In the genomic region with DNA sequence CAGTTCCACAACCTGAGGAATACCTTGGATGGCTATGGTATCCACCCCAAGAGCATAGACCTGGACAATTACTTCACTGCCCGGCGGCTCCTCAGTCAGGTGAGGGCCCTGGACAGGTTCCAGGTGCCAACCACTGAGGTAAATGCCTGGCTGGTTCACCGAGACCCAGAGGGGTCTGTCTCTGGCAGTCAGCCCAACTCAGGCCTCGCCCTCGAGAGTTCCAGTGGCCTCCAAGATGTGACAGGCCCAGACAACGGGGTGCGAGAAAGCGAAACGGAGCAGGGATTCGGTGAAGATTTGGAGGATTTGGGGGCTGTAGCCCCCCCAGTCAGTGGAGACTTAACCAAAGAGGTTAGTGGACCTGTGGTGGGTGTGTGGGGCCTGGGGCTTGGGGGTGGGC, we compare ENCODE assay signal across 9 cellular contexts. TPM values are rescaled to one million over a fixed set of nuclear protein-coding genes. Genes with fewer than 3 reads are reported as not detected.
DNase-seq lines count a peak whose midpoint lies in the region; ATAC-seq and TF ChIP-seq lines count a peak whose summit lies in the region.
"Had no signal": no experiment of that assay in that cellular context is flagged by ENCODE, and none has a peak within 500 bp of the region (broad histone marks: within the 10 kb centered on the region; RNA-seq: fewer than 3 reads in every experiment).

No MANE protein-coding gene starts in this region.

- H3K36me3 ChIP-seq in BLaER1, result peaks cover 60% of the 10 kb centered on the region
- H3K36me3 ChIP-seq in PC-9 (ENCODE audit: low read depth), result peaks cover 19% of the 10 kb centered on the region; the same call in 1 of the 2 replicates
- H3K36me3 ChIP-seq in ovary, result no peaks in the 10 kb centered on the region

- CTCF ChIA-PET in PC-9 (lab: Charles Lee), result no interaction called here

- peaks cover 45% of the 10 kb centered on the region for H3K36me3 Mint-ChIP-seq in endothelial cell (ENCODE audit: low read depth, unreplicated experiment)

- DNase-seq in PC-9, result no peak
- no peak for DNase-seq in endothelial cell (ENCODE audit: low spot score)
- DNase-seq in ovary, result peak; percentile 35 to 69 (median 65)
- no peak for DNase-seq in DMS153 treated with DMSO at 0.1 percent for 48 hours (lab: John Stamatoyannopoulos, UW; ENCODE audit: unreplicated experiment)
- no peak for DNase-seq in stimulated activated naive CD4-positive, alpha-beta T cell (lab: John Stamatoyannopoulos, UW)
- no peak for DNase-seq in NCI-H524 (lab: John Stamatoyannopoulos, UW)
- DNase-seq: activated gamma-delta T cell had no signal

- H3K27me3 ChIP-seq in BLaER1 (no peaks in the 10 kb centered on the region), PC-9 (ENCODE audit: insufficient read depth, low read depth) (no peaks in the 10 kb centered on the region), ovary (no peaks in the 10 kb centered on the region)

- H3K4me1 Mint-ChIP-seq in endothelial cell (ENCODE audit: unreplicated experiment), result peaks cover 71% of the 10 kb centered on the region

- H3K9me2 ChIP-seq in PC-9 (ENCODE audit: insufficient read depth), result no peaks in the 10 kb centered on the region; the same call in 1 of the 2 replicates

- peak overlapping the region; percentile 76 for H3K4me3 Mint-ChIP-seq in endothelial cell (ENCODE audit: unreplicated experiment)

- WGBS in ovary, 3 donors, result 27 to 42% (median 30%) methylated on average over 10 of the region's 10 CpGs

- TF ChIP-seq CTCF in PC-9 (conservative IDR thresholded peaks at IDR 0.05) (no peak), endothelial cell (IDR thresholded peaks at IDR 0.05; ENCODE audit: unreplicated experiment) (no peak), ovary (IDR thresholded peaks at IDR 0.05) (no peak)

- BruUV-seq in PC-9 (replicated peaks; lab: Mats Ljungman, UMichigan), result no TSS peak

- no peak overlapping the region for H2AFZ ChIP-seq in PC-9

- peak overlapping the region; percentile 94 for H3K4me2 ChIP-seq in BLaER1
- H3K4me2 ChIP-seq in PC-9, result peak overlapping the region; percentile 87

- H3K9me3 Mint-ChIP-seq in endothelial cell (ENCODE audit: unreplicated experiment), result no peaks in the 10 kb centered on the region

- no peak for TF ChIP-seq EP300 in ovary (IDR thresholded peaks at IDR 0.05)

- H3K79me2 ChIP-seq in PC-9 (ENCODE audit: low read depth), result peaks cover 76% of the 10 kb centered on the region

- H3K9me3 ChIP-seq in BLaER1, result no peaks in the 10 kb centered on the region
- no peaks in the 10 kb centered on the region for H3K9me3 ChIP-seq in PC-9 (ENCODE audit: insufficient read depth, low read depth)
- H3K9me3 ChIP-seq in ovary, result no peaks in the 10 kb centered on the region

- H3K27ac ChIP-seq in BLaER1 (no peak overlapping the region), PC-9 (0 out of 2 replicates have a peak overlapping the region, but pooled peaks have one; percentile 7), ovary (peak overlapping the region; percentile 77 to 96)

- H3K27me3 Mint-ChIP-seq in endothelial cell (ENCODE audit: unreplicated experiment), result peaks cover 18% of the 10 kb centered on the region

- 0 out of 2 replicates have a peak overlapping the region, but pooled peaks have one; percentile 91 for H3K9ac ChIP-seq in BLaER1

- H4K20me1 ChIP-seq in BLaER1 (peaks cover 76% of the 10 kb centered on the region), PC-9 (ENCODE audit: insufficient read depth) (no peaks in the 10 kb centered on the region)

- intact Hi-C loops in PC-9 (cut with micrococcal nuclease; ENCODE audit: unreplicated experiment) (no loop called here), ovary (cut with DNase I) (no loop called here)

- POLR2A ChIA-PET in PC-9 (lab: Charles Lee; ENCODE audit: unreplicated experiment), result no interaction called here

- H3K27ac Mint-ChIP-seq in endothelial cell (ENCODE audit: unreplicated experiment), result peak overlapping the region; percentile 89

- H3F3A ChIP-seq in PC-9 (ENCODE audit: insufficient read depth, low read depth), result peaks cover 11% of the 10 kb centered on the region

- H3K4me1 ChIP-seq in BLaER1 (peaks cover 80% of the 10 kb centered on the region), PC-9 (replicated peaks; ENCODE audit: insufficient read depth) (peaks cover 67% of the 10 kb centered on the region), ovary (ENCODE audit: insufficient read depth) (peaks cover 34% of the 10 kb centered on the region)

- no peak for TF ChIP-seq POLR2A in ovary (IDR thresholded peaks at IDR 0.05)

- ATAC-seq in GM21381 (IDR thresholded peaks at IDR 0.05; ENCODE audit: unreplicated experiment), result no peak

- H3K4me3 ChIP-seq in BLaER1 (no peak overlapping the region), PC-9 (no peak overlapping the region), ovary (peak overlapping the region; percentile 26)

RNA-seq across cellular contexts. Expression of gene NFE2L1, which starts 3.1 kb away (rescaled TPM):
- total RNA-seq in PC-9 (2021) (85.5 and 91.7 TPM in 2 replicates), endothelial cell (ENCODE audit: unreplicated experiment) (243 TPM), ovary (100 to 1,000 TPM in 6 of 7 donors, 10 to 100 TPM in 1; 80.0 to 214 (median 165) TPM)
- polyA plus RNA-seq in ovary, result 100 to 1,000 TPM; 150 to 577 TPM

RNA-seq across cellular contexts. Expression of gene COPZ2, which starts 13.7 kb away (rescaled TPM):
- total RNA-seq in PC-9 (2021) (2.6 and 2.7 TPM in 2 replicates), endothelial cell (ENCODE audit: unreplicated experiment) (not detected), ovary (10 to 100 TPM in 5 of 7 donors, 1 to 10 TPM in 2; 1.7 to 36.2 (median 12.1) TPM)
- polyA plus RNA-seq in ovary, result 10 to 100 TPM; 12.1 to 58.1 TPM

RNA-seq across cellular contexts. Expression of gene CBX1, which starts 50.0 kb away (rescaled TPM):
- total RNA-seq in PC-9 (2021) (73.6 and 93.9 TPM in 2 replicates), endothelial cell (ENCODE audit: unreplicated experiment) (91.1 TPM), ovary (10 to 100 TPM; 35.4 to 83.5 (median 70.0) TPM)
- polyA plus RNA-seq in ovary, result 100 to 1,000 TPM in 1 of 2 donors, 10 to 100 TPM in 1; 68.3 to 106 TPM

RNA-seq across cellular contexts. Expression of gene SNX11, which starts 56.3 kb away (rescaled TPM):
- total RNA-seq in PC-9 (2021), result 16.0 and 17.0 TPM in 2 replicates
- total RNA-seq in endothelial cell (ENCODE audit: unreplicated experiment), result 16.6 TPM
- total RNA-seq in ovary, result 10 to 100 TPM in 5 of 7 donors, 1 to 10 TPM in 2; 7.1 to 21.3 (median 14.1) TPM
- polyA plus RNA-seq in ovary, result 10 to 100 TPM in 1 of 2 donors, 1 to 10 TPM in 1; 8.5 to 18.5 TPM

Comparison
In these comparisons a context has a peak if more than half of its experiments do, and no peak if none do; other contexts are left out.
1. DNase-seq: peak in ovary (5 of 5); none in PC-9 (0 of 2), endothelial cell (single experiment), DMS153 treated with DMSO at 0.1 percent for 48 hours (single experiment), stimulated activated naive CD4-positive, alpha-beta T cell (0 of 6) and NCI-H524 (0 of 2).